In the genomic region with DNA sequence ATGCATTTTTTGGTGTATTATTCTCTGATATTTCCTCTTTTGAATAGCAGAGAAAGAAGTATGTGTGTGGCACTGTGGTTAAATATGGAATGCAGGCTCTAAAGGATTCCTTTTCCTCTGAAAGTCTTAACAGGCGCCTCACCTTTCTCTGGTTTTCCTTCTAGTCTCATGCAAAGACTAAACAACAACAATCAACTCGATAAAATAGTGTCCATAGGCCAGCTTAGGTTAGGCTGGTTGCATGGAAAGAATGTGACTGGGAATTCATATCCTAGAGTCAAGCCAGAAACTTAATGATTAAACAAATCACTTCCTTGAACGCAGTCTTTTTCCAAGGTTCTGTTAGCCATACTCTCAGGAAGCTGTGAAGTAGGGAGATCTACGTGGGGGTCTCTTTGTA, we compare ENCODE assay signal across 23 cellular contexts.
DNase-seq lines count a peak whose midpoint lies in the region; ATAC-seq, FAIRE-seq and TF ChIP-seq lines count a peak whose summit lies in the region.
"Had no signal": no experiment of that assay in that cellular context is flagged by ENCODE, and none has a peak within 500 bp of the region (broad histone marks: within the 10 kb centered on the region; RNA-seq: fewer than 3 reads in every experiment).

No MANE protein-coding gene starts in this region.

- 21% methylated on average over 4 of the region's 4 CpGs for WGBS in A549 (ENCODE audit: missing lambda C conversion rate)
- WGBS in H9 (ENCODE audit: extremely low coverage, insufficient read length, low lambda C conversion rate) = no CpG with 5 or more reads among the region's 4 CpGs
- 61 to 69% (median 64%) methylated on average over 4 of the region's 4 CpGs for WGBS in psoas muscle, 3 donors

- H3K4me2 ChIP-seq in A549 (peak overlapping the region; percentile 3; the same call in 1 of the 3 replicates), H9 (ENCODE audit: insufficient read depth, insufficient read length, low read length) (peak overlapping the region; percentile 99)
- H3K4me2 ChIP-seq: PC-9 had no signal

- H3K27me3 ChIP-seq in H9 (ENCODE audit: insufficient read depth, low read length) (no peaks in the 10 kb centered on the region), psoas muscle (ENCODE audit: insufficient read depth in 3 of 3, low read length in 2 of 3) (no peaks in the 10 kb centered on the region)
- H3K27me3 ChIP-seq: esophagus muscularis mucosa, SJCRH30 had no signal

- H4K91ac ChIP-seq in H9 (ENCODE audit: insufficient read length, low read depth, low read length) = no peak overlapping the region

- H3K4me1 ChIP-seq in A549 (peaks cover 6% of the 10 kb centered on the region; the same call in 2 of the 3 replicates), H9 (ENCODE audit: insufficient read depth, low read length) (peaks cover 14% of the 10 kb centered on the region), psoas muscle (no peaks in the 10 kb centered on the region)
- H3K4me1 ChIP-seq: SJCRH30 had no signal

- H2AFZ ChIP-seq in H9 (ENCODE audit: low read length) = no peak overlapping the region
- H2AFZ ChIP-seq: PC-9 had no signal

- no peak overlapping the region for H3K18ac ChIP-seq in H9 (ENCODE audit: insufficient read length, low read depth, low read length)

- no peak for DNase-seq in A549 (ENCODE audit: low read depth in 1 of 2, low spot score in 1 of 2)
- DNase-seq in H9 = no peak
- peak; percentile 7 for DNase-seq in amniotic epithelial cell (ENCODE audit: low read depth)
- DNase-seq in kidney glomerular epithelial cell (lab: John Stamatoyannopoulos, UW) = peak; percentile 86
- no peak for DNase-seq in psoas muscle
- DNase-seq in SKM-1 treated with dmso at 0.1 percent for 144 hours (lab: John Stamatoyannopoulos, UW; ENCODE audit: unreplicated experiment) = no peak
- no peak for DNase-seq in NOMO-1 (lab: John Stamatoyannopoulos, UW; ENCODE audit: unreplicated experiment in 2 of 2)
- DNase-seq: activated B cell treated with CpG ODN at 0.5 μM for 24 hours; activated naive CD4-positive, alpha-beta T cell; activated T-cell treated with anti-CD3 and anti-CD28 coated beads for 4 hours; cerebellar nuclear complex; effector CD8-positive, alpha-beta T cell; Karpas-422; NCI-H526; PC-9; stimulated activated CD4-positive, alpha-beta T cell treated with anti-CD3 and anti-CD28 coated beads, Interleukin-2, amount 100 ng/mL, for 24 hours; stimulated activated naive CD8-positive, alpha-beta T cell treated with anti-CD3 and anti-CD28 coated beads, Interleukin-15, amount 100 ng/mL, for 72 hours had no signal

- H3K27ac ChIP-seq in A549 = no peak overlapping the region
- H3K27ac ChIP-seq in H9 (ENCODE audit: insufficient read length, low read depth, low read length) = no peak overlapping the region
- no peak overlapping the region for H3K27ac ChIP-seq in psoas muscle
- H3K27ac ChIP-seq: esophagus muscularis mucosa, PC-9, SJCRH30 had no signal

- peaks cover 57% of the 10 kb centered on the region for H3K79me2 ChIP-seq in H9 (ENCODE audit: insufficient read depth, low read length)

- H2BK5ac ChIP-seq in H9 (ENCODE audit: insufficient read length, low read length) = no peak overlapping the region

- ATAC-seq in A549 = no peak
- no peak for ATAC-seq in psoas muscle
- ATAC-seq in GM19023 (IDR thresholded peaks at IDR 0.05; ENCODE audit: unreplicated experiment) = no peak
- ATAC-seq: stimulated activated naive CD8-positive, alpha-beta T cell treated with anti-CD3 and anti-CD28 coated beads, Interleukin-15, amount 100 ng/mL, for 72 hours had no signal

- peaks cover 24 to 61% (median 27%) of the 10 kb centered on the region in 3 experiments; a peak in 6 of 7 replicates for H3K36me3 Mint-ChIP-seq in H9 (ENCODE audit: insufficient read depth in 1 of 3, low read depth in 3 of 3)
- H3K36me3 Mint-ChIP-seq: activated CD4-positive, alpha-beta memory T cell treated with anti-CD3 and anti-CD28 coated beads for 36 hours had no signal

- H2BK120ac ChIP-seq in H9 (ENCODE audit: low read depth, low read length, poor library complexity, severe bottlenecking) = no peak overlapping the region

- CTCF ChIA-PET in A549 (lab: Yijun Ruan, JAX) = interaction anchor here (0.9 kb wide), 1 partner anchor 13 kb away, joined by 3 read pairs; no protein-coding TSS in a partner anchor

- no peak overlapping the region for H4K5ac ChIP-seq in H9 (ENCODE audit: insufficient read length, low read depth, low read length)

- TF ChIP-seq EP300 in A549 (IDR thresholded peaks at IDR 0.05) = no peak

- FAIRE-seq in A549 (lab: Jason Lieb, UNC) = no peak

- no peak for TF ChIP-seq RAD21 in A549 (conservative IDR thresholded peaks at IDR 0.05 in 1 of 2, IDR thresholded peaks at IDR 0.05 in 1 of 2)

- H3K4ac ChIP-seq in H9 (ENCODE audit: low read depth, low read length) = no peak overlapping the region

- H4K8ac ChIP-seq in H9 (replicated peaks; ENCODE audit: insufficient read length, low read depth, low read length) = no peak overlapping the region

- peaks cover 0 to 2% of the 10 kb centered on the region in 2 experiments; a peak in 2 of 5 replicates for H3K9me3 Mint-ChIP-seq in H9
- H3K9me3 Mint-ChIP-seq: activated B cell treated with CpG ODN at 0.5 μM for 24 hours; stimulated activated naive CD8-positive, alpha-beta T cell treated with anti-CD3 and anti-CD28 coated beads, Interleukin-15, amount 100 ng/mL, for 72 hours had no signal

- H3K4me3 ChIP-seq in A549 = no peak overlapping the region
- no peak overlapping the region for H3K4me3 ChIP-seq in psoas muscle
- H3K4me3 ChIP-seq: esophagus muscularis mucosa, PC-9, SJCRH30 had no signal

- H3K36me3 ChIP-seq in psoas muscle (ENCODE audit: insufficient read depth in 1 of 2, low read depth in 1 of 2) = no peaks in the 10 kb centered on the region
- H3K36me3 ChIP-seq: esophagus muscularis mucosa, SJCRH30 had no signal

- H3K4me1 Mint-ChIP-seq in H9 = peaks cover 54 to 66% of the 10 kb centered on the region in 2 experiments
- H3K4me1 Mint-ChIP-seq: activated B cell treated with CpG ODN at 0.5 μM for 24 hours; stimulated activated naive CD8-positive, alpha-beta T cell treated with anti-CD3 and anti-CD28 coated beads, Interleukin-15, amount 100 ng/mL, for 72 hours had no signal

- H2AK5ac ChIP-seq in H9 (ENCODE audit: insufficient read length, low read length) = no peak overlapping the region

- TF ChIP-seq CTCF in A549 (IDR thresholded peaks at IDR 0.05) (no peak), H9 (conservative IDR thresholded peaks at IDR 0.05) (no peak), psoas muscle (IDR thresholded peaks at IDR 0.05) (no peak)

- no peak overlapping the region for H2BK12ac ChIP-seq in H9 (ENCODE audit: insufficient read length, low read depth, low read length)

- no peaks in the 10 kb centered on the region for H3K9me3 ChIP-seq in A549
- no peaks in the 10 kb centered on the region for H3K9me3 ChIP-seq in H9 (ENCODE audit: control insufficient read depth, low read depth, low read length)
- no peaks in the 10 kb centered on the region for H3K9me3 ChIP-seq in psoas muscle
- H3K9me3 ChIP-seq: esophagus muscularis mucosa, SJCRH30 had no signal

- POLR2A ChIA-PET in A549 (lab: Yijun Ruan, JAX) = no interaction called here

- peaks cover 20% of the 10 kb centered on the region for H3K23me2 ChIP-seq in H9 (ENCODE audit: insufficient read length, low read depth, low read length, poor library complexity, severe bottlenecking)

- H2BK20ac ChIP-seq in H9 (ENCODE audit: low read depth, low read length, poor library complexity, severe bottlenecking) = no peak overlapping the region

- H3K79me1 ChIP-seq in H9 (ENCODE audit: insufficient read depth, low read depth, low read length, poor library complexity, severe bottlenecking) = peaks cover 5% of the 10 kb centered on the region

- H3K27me3 Mint-ChIP-seq in H9 (ENCODE audit: low read depth) = no peaks in the 10 kb centered on the region
- H3K27me3 Mint-ChIP-seq: activated CD4-positive, alpha-beta memory T cell treated with anti-CD3 and anti-CD28 coated beads for 36 hours; stimulated activated naive CD8-positive, alpha-beta T cell treated with anti-CD3 and anti-CD28 coated beads, Interleukin-15, amount 100 ng/mL, for 72 hours had no signal

- peak overlapping the region in 2 of 3 experiments; percentile 37 to 85; a peak in 4 of 7 replicates for H3K27ac Mint-ChIP-seq in H9
- H3K27ac Mint-ChIP-seq: activated B cell treated with CpG ODN at 0.5 μM for 24 hours; activated CD4-positive, alpha-beta memory T cell treated with anti-CD3 and anti-CD28 coated beads for 36 hours; CD14-positive monocyte; stimulated activated naive CD8-positive, alpha-beta T cell treated with anti-CD3 and anti-CD28 coated beads, Interleukin-15, amount 100 ng/mL, for 72 hours; T-helper 2 cell treated with Interferon-gamma antibody and Interleukin-4, amounts not matched to agents 5 μg/mL and 100 μg/mL, for 36 hours had no signal

- intact Hi-C loops in psoas muscle (cut with DNase I) = no loop called here

- no peak overlapping the region for H3K56ac ChIP-seq in H9 (ENCODE audit: insufficient read length, low read depth, low read length)

- H3K9ac ChIP-seq in H9 (ENCODE audit: extremely low read depth, insufficient read length, low read length) = no peak overlapping the region

- H3K23ac ChIP-seq in H9 (ENCODE audit: insufficient read length, low read depth, low read length) = no peak overlapping the region

- no peaks in the 10 kb centered on the region for H4K20me1 ChIP-seq in H9 (ENCODE audit: control insufficient read depth, insufficient read depth, insufficient read length)

- no peak for TF ChIP-seq POLR2A in A549 (IDR thresholded peaks at IDR 0.05; ENCODE audit: low read length)

- no peak overlapping the region for H3T11ph ChIP-seq in H9 (ENCODE audit: low read length)

- peak overlapping the region in 1 of 2 experiments; percentile 14; a peak in 1 of 5 replicates for H3K4me3 Mint-ChIP-seq in H9
- H3K4me3 Mint-ChIP-seq: activated B cell treated with CpG ODN at 0.5 μM for 24 hours; activated CD4-positive, alpha-beta memory T cell treated with anti-CD3 and anti-CD28 coated beads for 36 hours; stimulated activated naive CD8-positive, alpha-beta T cell treated with anti-CD3 and anti-CD28 coated beads, Interleukin-15, amount 100 ng/mL, for 72 hours; T-helper 2 cell treated with Interferon-gamma antibody and Interleukin-4, amounts not matched to agents 5 μg/mL and 100 μg/mL, for 36 hours had no signal

- H3K14ac ChIP-seq in H9 (ENCODE audit: insufficient read depth, low read length) = no peak overlapping the region

- no peak overlapping the region for H2BK15ac ChIP-seq in H9 (ENCODE audit: low read depth, low read length)

TF ChIP-seq in A549, 52 proteins besides CTCF, POLR2A, EP300 and RAD21 (continues in another document):
- TF ChIP-seq KDM5A (IDR thresholded peaks at IDR 0.05) (no peak), SREBF2 (IDR thresholded peaks at IDR 0.05) (no peak), POLR2AphosphoS2 (conservative IDR thresholded peaks at IDR 0.05; ENCODE audit: low read length) (no peak), CHD2 (IDR thresholded peaks at IDR 0.05; ENCODE audit: low read length, partially characterized antibody) (no peak), JUNB (IDR thresholded peaks at IDR 0.05) (no peak)

Comparison
In these comparisons a context has a peak if more than half of its experiments do, and no peak if none do; other contexts are left out.
1. DNase-seq: peak in amniotic epithelial cell (single experiment) and kidney glomerular epithelial cell (single experiment); none in A549 (0 of 2), H9 (single experiment), psoas muscle (0 of 2), SKM-1 treated with dmso at 0.1 percent for 144 hours (single experiment) and NOMO-1 (0 of 2).